1 cellular context compared by ENCODE assay signal in genomic region chr9:38058452-38059232, GRCh38.
TF ChIP-seq lines count a peak whose summit lies in the region.

No MANE protein-coding gene starts in this region.

TF ChIP-seq in HepG2, 621 proteins besides CTCF, POLR2A, EP300 and RAD21:
- TF ChIP-seq ZNF710 (CRISPR knock-in tag; IDR thresholded peaks at IDR 0.05; ENCODE audit: borderline replicate concordance) (0 out of 2 replicates have a peak, but pooled peaks have one; percentile 36), SP1 (IDR thresholded peaks at IDR 0.05) (no peak), SP1 (CRISPR knock-in tag; IDR thresholded peaks at IDR 0.05) (no peak), ZNF788 (CRISPR knock-in tag; IDR thresholded peaks at IDR 0.05; ENCODE audit: borderline replicate concordance) (0 out of 2 replicates have a peak, but pooled peaks have one; percentile 19), FUBP1 (CRISPR knock-in tag; IDR thresholded peaks at IDR 0.05; ENCODE audit: borderline replicate concordance) (0 out of 2 replicates have a peak, but pooled peaks have one; percentile 45), ETS1 (CRISPR knock-in tag; IDR thresholded peaks at IDR 0.05) (no peak), ISL2 (CRISPR knock-in tag; IDR thresholded peaks at IDR 0.05) (no peak), ZNF562 (CRISPR knock-in tag; IDR thresholded peaks at IDR 0.05; ENCODE audit: borderline replicate concordance) (no peak), ZNF550 (CRISPR knock-in tag; IDR thresholded peaks at IDR 0.05; ENCODE audit: borderline replicate concordance) (no peak), TOPORS (CRISPR knock-in tag; IDR thresholded peaks at IDR 0.05) (no peak), RARA (CRISPR knock-in tag; IDR thresholded peaks at IDR 0.05) (0 out of 2 replicates have a peak, but pooled peaks have one; percentile 16), GATA4 (IDR thresholded peaks at IDR 0.05; ENCODE audit: borderline replicate concordance, low read depth) (no peak), SALL1 (CRISPR knock-in tag; IDR thresholded peaks at IDR 0.05) (0 out of 2 replicates have a peak, but pooled peaks have one; percentile 10), ZFX (CRISPR knock-in tag; IDR thresholded peaks at IDR 0.05; ENCODE audit: low read depth) (0 out of 2 replicates have a peak, but pooled peaks have one; percentile 6), TEAD3 (CRISPR knock-in tag; optimal IDR thresholded peaks at IDR 0.05; ENCODE audit: borderline replicate concordance) (peak; percentile 24), ZNF687 (CRISPR knock-in tag; IDR thresholded peaks at IDR 0.05) (peak; percentile 72), KDM5B (CRISPR knock-in tag; IDR thresholded peaks at IDR 0.05; ENCODE audit: borderline replicate concordance) (peak; percentile 51; the same call in 1 of the 2 replicates), ZNF34 (CRISPR knock-in tag; IDR thresholded peaks at IDR 0.05; ENCODE audit: borderline replicate concordance) (no peak)
- TF ChIP-seq, protein P1, sequence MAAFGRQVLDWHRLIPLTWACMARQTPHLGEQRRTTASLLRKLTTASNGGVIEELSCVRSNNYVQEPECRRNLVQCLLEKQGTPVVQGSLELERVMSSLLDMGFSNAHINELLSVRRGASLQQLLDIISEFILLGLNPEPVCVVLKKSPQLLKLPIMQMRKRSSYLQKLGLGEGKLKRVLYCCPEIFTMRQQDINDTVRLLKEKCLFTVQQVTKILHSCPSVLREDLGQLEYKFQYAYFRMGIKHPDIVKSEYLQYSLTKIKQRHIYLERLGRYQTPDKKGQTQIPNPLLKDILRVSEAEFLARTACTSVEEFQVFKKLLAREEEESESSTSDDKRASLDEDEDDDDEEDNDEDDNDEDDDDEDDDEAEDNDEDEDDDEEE (CRISPR knock-in tag; IDR thresholded peaks at IDR 0.05), result 0 out of 2 replicates have a peak, but pooled peaks have one; percentile 20
